Comparison of ENCODE assay signal across 1 cellular context in genomic region chr3:170352936-170353335, GRCh38.
A peak's percentile ranks its signal among the peaks of the same experiment; 100 is the strongest.
TF ChIP-seq lines count a peak whose summit lies in the region.

No MANE protein-coding gene starts in this region.

TF ChIP-seq in GM12878, 131 proteins besides CTCF, POLR2A, EP300 and RAD21 (continued from another document and continues in another):
- no peak for TF ChIP-seq REST (IDR thresholded peaks at IDR 0.05; ENCODE audit: low read depth, low read length)
- no peak for TF ChIP-seq CBX5 (IDR thresholded peaks at IDR 0.05; ENCODE audit: low read depth)
- no peak for TF ChIP-seq KLF5 (IDR thresholded peaks at IDR 0.05; ENCODE audit: partially characterized antibody)
- no peak for TF ChIP-seq SIX5 (IDR thresholded peaks at IDR 0.05; ENCODE audit: low read depth, low read length, severe bottlenecking)
- peak; percentile 38; the same call in 1 of the 2 replicates for TF ChIP-seq ZBED1 (IDR thresholded peaks at IDR 0.05; ENCODE audit: borderline replicate concordance)
- TF ChIP-seq MEF2A (IDR thresholded peaks at IDR 0.05; ENCODE audit: insufficient read depth, low read depth, low read length), result 0 out of 2 replicates have a peak, but pooled peaks have one; percentile 19
- 0 out of 2 replicates have a peak, but pooled peaks have one; percentile 25 for TF ChIP-seq EED (IDR thresholded peaks at IDR 0.05; ENCODE audit: low read depth)
- TF ChIP-seq BMI1 (IDR thresholded peaks at IDR 0.05; ENCODE audit: borderline replicate concordance), result no peak
- TF ChIP-seq ZNF274 (IDR thresholded peaks at IDR 0.05; ENCODE audit: insufficient read depth, insufficient read length), result no peak
- TF ChIP-seq E2F8 (IDR thresholded peaks at IDR 0.05; ENCODE audit: low read depth, partially characterized antibody), result no peak
- no peak for TF ChIP-seq SREBF1 (IDR thresholded peaks at IDR 0.05; ENCODE audit: low read length)
- peak; percentile 43; the same call in 1 of the 2 replicates for TF ChIP-seq DPF2 (IDR thresholded peaks at IDR 0.05)
- TF ChIP-seq NR2C1 (IDR thresholded peaks at IDR 0.05), result no peak
- TF ChIP-seq LARP7 (IDR thresholded peaks at IDR 0.05), result no peak
- no peak for TF ChIP-seq BRCA1 (IDR thresholded peaks at IDR 0.05; ENCODE audit: low read depth, low read length)
- TF ChIP-seq SMAD1 (IDR thresholded peaks at IDR 0.05; ENCODE audit: low read depth, partially characterized antibody), result no peak
- TF ChIP-seq MYC (IDR thresholded peaks at IDR 0.05; ENCODE audit: insufficient read depth, insufficient read length, insufficient replicate concordance, low read length, severe bottlenecking), result no peak
- TF ChIP-seq MAX (IDR thresholded peaks at IDR 0.05; ENCODE audit: low read depth, low read length), result no peak
- TF ChIP-seq HDAC2 (IDR thresholded peaks at IDR 0.05), result no peak
- no peak for TF ChIP-seq HSF1 (IDR thresholded peaks at IDR 0.05; ENCODE audit: low read depth, low read length)
- TF ChIP-seq SUPT20H (IDR thresholded peaks at IDR 0.05; ENCODE audit: borderline replicate concordance, control insufficient read depth, low read depth, low read length), result no peak
- peak; percentile 50; the same call in 1 of the 2 replicates for TF ChIP-seq NR2F1 (conservative IDR thresholded peaks at IDR 0.05)
- TF ChIP-seq TARDBP (IDR thresholded peaks at IDR 0.05; ENCODE audit: borderline replicate concordance), result no peak
- no peak for TF ChIP-seq ZNF384 (IDR thresholded peaks at IDR 0.05; ENCODE audit: borderline replicate concordance, low read depth, low read length)
- TF ChIP-seq NRF1 (conservative IDR thresholded peaks at IDR 0.05; ENCODE audit: low read depth, low read length), result no peak
- no peak for TF ChIP-seq BCLAF1 (IDR thresholded peaks at IDR 0.05)
- no peak for TF ChIP-seq SP1 (IDR thresholded peaks at IDR 0.05; ENCODE audit: low read depth, low read length)
- no peak for TF ChIP-seq SMAD5 (IDR thresholded peaks at IDR 0.05; ENCODE audit: low read depth)
- no peak for TF ChIP-seq CBX3 (IDR thresholded peaks at IDR 0.05; ENCODE audit: borderline replicate concordance, low read depth)
- TF ChIP-seq MYB (IDR thresholded peaks at IDR 0.05; ENCODE audit: borderline replicate concordance, low read depth, low read length), result no peak
- TF ChIP-seq USF2 (IDR thresholded peaks at IDR 0.05; ENCODE audit: borderline replicate concordance, low read depth, low read length), result no peak
- no peak for TF ChIP-seq CUX1 (IDR thresholded peaks at IDR 0.05; ENCODE audit: insufficient replicate concordance, low read depth, low read length)
- TF ChIP-seq KAT2A (conservative IDR thresholded peaks at IDR 0.05; ENCODE audit: control insufficient read depth, low read depth, low read length), result no peak
- TF ChIP-seq POU2F2 (IDR thresholded peaks at IDR 0.05; ENCODE audit: borderline replicate concordance, low read depth, low read length), result no peak
- TF ChIP-seq ZNF687 (IDR thresholded peaks at IDR 0.05), result no peak
